ENCODE assay signal across 8 cellular contexts in genomic region chr2:64654993-64655666, GRCh38. TPM values are rescaled to one million over a fixed set of nuclear protein-coding genes. Genes with fewer than 3 reads are reported as not detected.
A peak's percentile ranks its signal among the peaks of the same experiment; 100 is the strongest.
DNase-seq lines count a peak whose midpoint lies in the region; ATAC-seq and TF ChIP-seq lines count a peak whose summit lies in the region.

No MANE protein-coding gene starts in this region.

- intact Hi-C loops in dorsolateral prefrontal cortex (cut with DNase I): loop anchor here (2.0 to 10.0 kb wide), 5 partner anchors 60 to 210 kb away; partner anchors contain the start of gene AFTPH (in 1 of the 2)

- WGBS in neuronal stem cell (ENCODE audit: extremely low coverage in 2 of 2, insufficient read length in 2 of 2, insufficient replicate concordance in 1 of 2), 2 donors: no CpG with 5 or more reads among the region's 7 CpGs

- no peak overlapping the region for H2BK5ac ChIP-seq in neuronal stem cell (ENCODE audit: low read length)

- H2BK120ac ChIP-seq in neuronal stem cell (ENCODE audit: low read depth, low read length): no peak overlapping the region

- H3K4me2 ChIP-seq in neuronal stem cell (ENCODE audit: insufficient read depth, low read length, poor library complexity, severe bottlenecking): peak overlapping the region; percentile 88

- CTCF ChIA-PET in AG04449 (lab: Yijun Ruan, JAX): interaction anchor here (1.1 to 14.2 kb wide), 13 partner anchors 8 to 218 kb away, joined by 3 to 128 read pairs (median 9); no protein-coding TSS in a partner anchor

- ATAC-seq in GM19452 (IDR thresholded peaks at IDR 0.05; ENCODE audit: unreplicated experiment) (no peak), HG03139 (IDR thresholded peaks at IDR 0.05; ENCODE audit: unreplicated experiment) (no peak), HG02884 (IDR thresholded peaks at IDR 0.05; ENCODE audit: unreplicated experiment) (no peak)

- H3K9ac ChIP-seq in neuronal stem cell (ENCODE audit: low read depth, low read length, poor library complexity): no peak overlapping the region

- H3K36me3 ChIP-seq in neuronal stem cell (replicated peaks in 1 of 2; ENCODE audit: control insufficient read depth in 2 of 2, insufficient read depth in 2 of 2, low read length in 2 of 2): no peaks in the 10 kb centered on the region

- DNase-seq in AG04449 (ENCODE audit: low read depth, low spot score) (no peak), GM10266 (ENCODE audit: extremely low spot score) (no peak), RPMI8226 (peak; percentile 47), dorsolateral prefrontal cortex (no peak), neuronal stem cell (ENCODE audit: low spot score) (no peak)

- no peaks in the 10 kb centered on the region for H3K79me1 ChIP-seq in neuronal stem cell (ENCODE audit: low read depth, low read length)

- no peak overlapping the region for H3K14ac ChIP-seq in neuronal stem cell (ENCODE audit: low read length)

- POLR2A ChIA-PET in AG04449 (lab: Yijun Ruan, JAX): interaction anchor here (1.0 to 5.0 kb wide), 7 partner anchors 11 to 204 kb away, joined by 4 to 60 read pairs (median 10); no protein-coding TSS in a partner anchor

- H3K4ac ChIP-seq in neuronal stem cell (ENCODE audit: low read length): no peak overlapping the region

- no peaks in the 10 kb centered on the region for H3K9me3 ChIP-seq in neuronal stem cell (replicated peaks in 1 of 2; ENCODE audit: control insufficient read depth in 2 of 2, insufficient read depth in 1 of 2, low read depth in 1 of 2, low read length in 2 of 2)

- H4K91ac ChIP-seq in neuronal stem cell (ENCODE audit: low read depth, low read length, poor library complexity): no peak overlapping the region

- H3K23ac ChIP-seq in neuronal stem cell (ENCODE audit: low read depth, low read length, poor library complexity): no peak overlapping the region

- H2AK5ac ChIP-seq in neuronal stem cell (ENCODE audit: low read depth, low read length): no peak overlapping the region

- peak overlapping the region in 42 of 59 donors; percentile 32 to 98 (median 95) for H3K27ac ChIP-seq in dorsolateral prefrontal cortex
- H3K27ac ChIP-seq in neuronal stem cell (replicated peaks; ENCODE audit: low read length): no peak overlapping the region

- no peak overlapping the region for H3K18ac ChIP-seq in neuronal stem cell (ENCODE audit: low read length)

- H3K4me3 ChIP-seq in AG04449 (ENCODE audit: low read depth, low read length) (peak overlapping the region; percentile 71), dorsolateral prefrontal cortex (peak overlapping the region in 56 of 59 donors; percentile 63 to 99 (median 92)), neuronal stem cell (ENCODE audit: low read length in 2 of 2) (peak overlapping the region in 1 of 2 donors; percentile 74)

- TF ChIP-seq CTCF in AG04449 (IDR thresholded peaks at IDR 0.05; ENCODE audit: insufficient read depth, low read length, missing control alignments) (peak; percentile 43), GM10266 (IDR thresholded peaks at IDR 0.05; ENCODE audit: control insufficient read depth, insufficient read depth, low read depth, missing control alignments) (peak; percentile 33), dorsolateral prefrontal cortex (IDR thresholded peaks at IDR 0.05 in 54 of 56, conservative IDR thresholded peaks at IDR 0.05 in 2 of 56; ENCODE audit: low read depth in 1 of 56, partially characterized antibody in 56 of 56) (peak in 5 of 56 donors; percentile 8 to 20 (median 14))

- no peak overlapping the region for H2BK12ac ChIP-seq in neuronal stem cell (ENCODE audit: low read length)

- H3K27me3 ChIP-seq in dorsolateral prefrontal cortex (no peaks in the 10 kb centered on the region), neuronal stem cell (ENCODE audit: control insufficient read depth in 3 of 3, insufficient read depth in 3 of 3, low read depth in 1 of 3, low read length in 3 of 3) (no peaks in the 10 kb centered on the region)

- H2AFZ ChIP-seq in neuronal stem cell (ENCODE audit: low read length): peak overlapping the region; percentile 27

- no peak overlapping the region for H2BK15ac ChIP-seq in neuronal stem cell (ENCODE audit: low read length)

- H3K4me1 ChIP-seq in neuronal stem cell (ENCODE audit: control insufficient read depth in 2 of 2, insufficient read depth in 1 of 2, low read depth in 1 of 2, low read length in 2 of 2): peaks cover 8 to 30% of the 10 kb centered on the region in 2 donors

- no peak overlapping the region for H4K8ac ChIP-seq in neuronal stem cell (ENCODE audit: low read depth, low read length)

RNA-seq across cellular contexts. Expression of gene SERTAD2, which starts 1.4 kb away (rescaled TPM):
- total RNA-seq in dorsolateral prefrontal cortex: 10 to 100 TPM in 116 of 120 experiments, 1 to 10 TPM in 4; 7.8 to 24.8 (median 13.4) TPM
- polyA plus RNA-seq in neuronal stem cell (2013, experiment 1 of 2): 20.0 TPM
- 19.5 TPM for polyA plus RNA-seq in neuronal stem cell (2013, experiment 2 of 2)
